In genomic region chr6:166194885-166195860, GRCh38 we compare ENCODE assay signal across 19 cellular contexts. TPM values are rescaled to one million over a fixed set of nuclear protein-coding genes. Genes with fewer than 3 reads are reported as not detected.
DNase-seq lines count a peak whose midpoint lies in the region; ATAC-seq, FAIRE-seq and TF ChIP-seq lines count a peak whose summit lies in the region.
"Had no signal": no experiment of that assay in that cellular context is flagged by ENCODE, and none has a peak within 500 bp of the region (broad histone marks: within the 10 kb centered on the region; RNA-seq: fewer than 3 reads in every experiment).

No MANE protein-coding gene starts in this region.

- H3K27ac ChIP-seq in kidney (ENCODE audit: low read depth in 2 of 2, low read length in 2 of 2) (no peak overlapping the region), foreskin keratinocyte (no peak overlapping the region)
- no peak overlapping the region for H3K27ac ChIP-seq in CD8-positive, alpha-beta memory T cell (ENCODE audit: low read depth, low read length)
- H3K27ac ChIP-seq: body of pancreas, SJSA1, uterus had no signal

- no peaks in the 10 kb centered on the region for H3K36me3 ChIP-seq in kidney (ENCODE audit: control insufficient read depth in 1 of 2, insufficient read depth in 2 of 2, low read length in 2 of 2)
- H3K36me3 ChIP-seq in CD8-positive, alpha-beta memory T cell (ENCODE audit: insufficient read depth, low read length), result no peaks in the 10 kb centered on the region
- H3K36me3 ChIP-seq: SJSA1, uterus had no signal

- H3K4me1 ChIP-seq in kidney (ENCODE audit: control insufficient read depth in 1 of 2, insufficient read depth in 1 of 2, low read depth in 1 of 2, low read length in 2 of 2) (no peaks in the 10 kb centered on the region), foreskin keratinocyte (no peaks in the 10 kb centered on the region)
- no peaks in the 10 kb centered on the region for H3K4me1 ChIP-seq in CD8-positive, alpha-beta memory T cell (ENCODE audit: insufficient read depth, low read length)
- H3K4me1 ChIP-seq: SJSA1, uterus had no signal

- DNase-seq in NOMO-1 treated with DMSO at 0.1 percent for 48 hours (lab: John Stamatoyannopoulos, UW; ENCODE audit: unreplicated experiment), result peak; percentile 54
- DNase-seq in islet precursor cell, result peak; percentile 86
- peak; percentile 26 for DNase-seq in pons (ENCODE audit: low spot score)
- no peak for DNase-seq in kidney
- no peak for DNase-seq in foreskin keratinocyte
- no peak for DNase-seq in CD8-positive, alpha-beta memory T cell
- DNase-seq in NK-92 treated with Interleukin-12 subunit alpha and Interleukin-12 subunit beta, amount 100 ng/mL, for 24 hours (lab: John Stamatoyannopoulos, UW), result no peak
- DNase-seq: activated naive CD4-positive, alpha-beta T cell treated with anti-CD3 and anti-CD28 coated beads for 36 hours; NCI-H2081; NCI-H82; uterus had no signal

- peaks cover 8 to 21% of the 10 kb centered on the region in 2 donors for H3K27me3 Mint-ChIP-seq in CD8-positive, alpha-beta memory T cell

- no peaks in the 10 kb centered on the region for H3K9me3 Mint-ChIP-seq in CD8-positive, alpha-beta memory T cell
- H3K9me3 Mint-ChIP-seq: activated naive CD4-positive, alpha-beta T cell treated with anti-CD3 and anti-CD28 coated beads for 36 hours had no signal

- H3K27ac Mint-ChIP-seq in CD8-positive, alpha-beta memory T cell, result peak overlapping the region in 2 of 8 donors; percentile 3 to 70
- H3K27ac Mint-ChIP-seq: activated naive CD4-positive, alpha-beta T cell treated with anti-CD3 and anti-CD28 coated beads for 36 hours had no signal

- H3K36me3 Mint-ChIP-seq in CD8-positive, alpha-beta memory T cell, result no peaks in the 10 kb centered on the region

- POLR2A ChIA-PET in CD8-positive, alpha-beta memory T cell (lab: Charles Lee), result no interaction called here

- H3K4me3 Mint-ChIP-seq in CD8-positive, alpha-beta memory T cell, result peak overlapping the region in 1 of 7 donors; percentile 49
- H3K4me3 Mint-ChIP-seq: activated naive CD4-positive, alpha-beta T cell treated with anti-CD3 and anti-CD28 coated beads for 36 hours had no signal

- H3K4me1 Mint-ChIP-seq in CD8-positive, alpha-beta memory T cell, result no peaks in the 10 kb centered on the region

- FAIRE-seq in kidney (lab: Jason Lieb, UNC), result no peak
- FAIRE-seq: GM18507 had no signal

- no peaks in the 10 kb centered on the region for H3K9me3 ChIP-seq in kidney (ENCODE audit: control insufficient read depth in 1 of 2, low read length in 2 of 2)
- no peaks in the 10 kb centered on the region for H3K9me3 ChIP-seq in CD8-positive, alpha-beta memory T cell (ENCODE audit: low read length)
- H3K9me3 ChIP-seq: body of pancreas, SJSA1, uterus had no signal

- H3K9ac ChIP-seq in kidney (ENCODE audit: low read length in 2 of 2), result no peak overlapping the region

- no peak overlapping the region for H3K4me3 ChIP-seq in kidney (ENCODE audit: low read length in 2 of 2)
- H3K4me3 ChIP-seq in CD8-positive, alpha-beta memory T cell (ENCODE audit: low read length), result no peak overlapping the region
- H3K4me3 ChIP-seq: body of pancreas, SJSA1, uterus had no signal

- ATAC-seq in GM18868 (IDR thresholded peaks at IDR 0.05; ENCODE audit: unreplicated experiment), result peak; percentile 68
- no peak for ATAC-seq in foreskin keratinocyte
- ATAC-seq: body of pancreas had no signal

- intact Hi-C loops in kidney (cut with DNase I), result no loop called here

- CTCF ChIA-PET in CD8-positive, alpha-beta memory T cell (lab: Charles Lee), result no interaction called here

- TF ChIP-seq CTCF in kidney (IDR thresholded peaks at IDR 0.05; ENCODE audit: borderline replicate concordance, extremely low read depth, insufficient read depth), result no peak
- no peak for TF ChIP-seq CTCF in foreskin keratinocyte (conservative IDR thresholded peaks at IDR 0.05)

- no peaks in the 10 kb centered on the region for H3K27me3 ChIP-seq in foreskin keratinocyte
- no peaks in the 10 kb centered on the region for H3K27me3 ChIP-seq in CD8-positive, alpha-beta memory T cell (ENCODE audit: insufficient read depth, low read length, poor library complexity, severe bottlenecking)
- H3K27me3 ChIP-seq: body of pancreas, uterus had no signal

RNA-seq across cellular contexts. Expression of gene TBXT, which starts 27.5 kb away (rescaled TPM):
- total RNA-seq in kidney (not detected), foreskin keratinocyte (not detected in 2 replicates)
- polyA plus RNA-seq in kidney (ENCODE audit: insufficient read depth, low read depth, low replicate concordance) (not detected), foreskin keratinocyte (not detected in 2 replicates)
- not detected for total RNA-seq in CD8-positive, alpha-beta memory T cell
- not detected for polyA plus RNA-seq in CD8-positive, alpha-beta memory T cell
- total RNA-seq: activated CD8-positive, alpha-beta memory T cell treated with anti-CD3 and anti-CD28 coated beads for 36 hours; activated naive CD4-positive, alpha-beta T cell treated with anti-CD3 and anti-CD28 coated beads for 36 hours; body of pancreas; LHCN-M2; mononuclear cell; renal cortical epithelial cell; SJSA1; uterus had no signal

Comparison
In these comparisons a context has a peak if more than half of its experiments do, and no peak if none do; other contexts are left out.
1. DNase-seq: peak in NOMO-1 treated with DMSO at 0.1 percent for 48 hours (single experiment), islet precursor cell (single experiment) and pons (single experiment); none in kidney (single experiment), foreskin keratinocyte (0 of 2), CD8-positive, alpha-beta memory T cell (0 of 5) and NK-92 treated with Interleukin-12 subunit alpha and Interleukin-12 subunit beta, amount 100 ng/mL, for 24 hours (single experiment).